9 cellular contexts compared by ENCODE assay signal in genomic region chr16:8655184-8655717, GRCh38. TPM values are rescaled to one million over a fixed set of nuclear protein-coding genes. Genes with fewer than 3 reads are reported as not detected.
DNase-seq lines count a peak whose midpoint lies in the region; ATAC-seq and TF ChIP-seq lines count a peak whose summit lies in the region.
"Had no signal": no experiment of that assay in that cellular context is flagged by ENCODE, and none has a peak within 500 bp of the region (broad histone marks: within the 10 kb centered on the region; RNA-seq: fewer than 3 reads in every experiment).

No MANE protein-coding gene starts in this region.

- peak; percentile 55 for TF ChIP-seq CTCF in GM20000 (IDR thresholded peaks at IDR 0.05; ENCODE audit: extremely low read depth, missing control alignments)

- H3K36me3 Mint-ChIP-seq in activated T-cell treated with anti-CD3 and anti-CD28 coated beads, Interleukin-2, amount 50 U/mL, for 4 hours (ENCODE audit: insufficient read depth) = no peaks in the 10 kb centered on the region

- ATAC-seq in activated T-cell treated with anti-CD3 and anti-CD28 coated beads, Interleukin-2, amount 50 U/mL, for 4 hours = peak; percentile 79 to 82
- ATAC-seq in left lobe of liver = peak; percentile 88

- no peaks in the 10 kb centered on the region for H3K27me3 Mint-ChIP-seq in activated T-cell treated with anti-CD3 and anti-CD28 coated beads, Interleukin-2, amount 50 U/mL, for 4 hours (ENCODE audit: low read depth)

- no peak overlapping the region for H3K4me3 Mint-ChIP-seq in activated T-cell treated with anti-CD3 and anti-CD28 coated beads, Interleukin-2, amount 50 U/mL, for 4 hours
- H3K4me3 Mint-ChIP-seq: nephron had no signal

- in situ Hi-C loops in KBM-7 (cut with MboI; ENCODE audit: low pct_unique_long_range_greater_than_20kb, low sequenced_read_pairs) = loop anchor here (25.0 kb wide), 3 partner anchors 132 to 482 kb away; partner anchors contain the start of genes LITAFD, PMM2 and TMEM186

- peak; percentile 58 for DNase-seq in DMS 273 (lab: John Stamatoyannopoulos, UW; ENCODE audit: unreplicated experiment)
- no peak for DNase-seq in DMS 273 treated with DMSO at 0.1 percent for 48 hours (lab: John Stamatoyannopoulos, UW)
- DNase-seq in GM20000 (ENCODE audit: low spot score) = peak; percentile 55
- DNase-seq in KBM-7 = peak; percentile 67
- DNase-seq in activated T-cell treated with anti-CD3 and anti-CD28 coated beads, Interleukin-2, amount 50 U/mL, for 4 hours = no peak
- DNase-seq in left lobe of liver (ENCODE audit: low spot score) = peak; percentile 52
- DNase-seq in NCI-H526 treated with DMSO at 0.1 percent for 48 hours (lab: John Stamatoyannopoulos, UW) = no peak
- no peak for DNase-seq in activated CD4-positive, CD25-positive, alpha-beta regulatory T cell (lab: John Stamatoyannopoulos, UW)

- H3K9me3 Mint-ChIP-seq in activated T-cell treated with anti-CD3 and anti-CD28 coated beads, Interleukin-2, amount 50 U/mL, for 4 hours = no peaks in the 10 kb centered on the region
- H3K9me3 Mint-ChIP-seq: nephron had no signal

- H3K4me1 Mint-ChIP-seq in activated T-cell treated with anti-CD3 and anti-CD28 coated beads, Interleukin-2, amount 50 U/mL, for 4 hours (ENCODE audit: low read depth) = peaks cover 6% of the 10 kb centered on the region
- H3K4me1 Mint-ChIP-seq: nephron had no signal

RNA-seq across cellular contexts. Expression of gene ABAT, which starts 19.2 kb away (rescaled TPM):
- total RNA-seq in activated T-cell treated with anti-CD3 and anti-CD28 coated beads, Interleukin-2, amount 50 U/mL, for 4 hours = 1 to 10 TPM; 3.4 to 6.4 (median 4.5) TPM
- total RNA-seq in left lobe of liver = 378 TPM

RNA-seq across cellular contexts. Expression of gene METTL22, which starts 33.8 kb away (rescaled TPM):
- total RNA-seq in activated T-cell treated with anti-CD3 and anti-CD28 coated beads, Interleukin-2, amount 50 U/mL, for 4 hours = 10 to 100 TPM; 18.7 to 20.0 (median 19.1) TPM
- 14.9 TPM for total RNA-seq in left lobe of liver

Comparison
In these comparisons a context has a peak if more than half of its experiments do, and no peak if none do; other contexts are left out.
1. DNase-seq: peak in DMS 273 (single experiment), GM20000 (single experiment), KBM-7 (single experiment) and left lobe of liver (single experiment); none in DMS 273 treated with DMSO at 0.1 percent for 48 hours (single experiment), activated T-cell treated with anti-CD3 and anti-CD28 coated beads, Interleukin-2, amount 50 U/mL, for 4 hours (single experiment), NCI-H526 treated with DMSO at 0.1 percent for 48 hours (single experiment) and activated CD4-positive, CD25-positive, alpha-beta regulatory T cell (0 of 4).
2. RNA of gene ABAT, which starts 19.2 kb away (total RNA-seq): 378 TPM in left lobe of liver (single experiment); 3.4 to 6.4 TPM in activated T-cell treated with anti-CD3 and anti-CD28 coated beads, Interleukin-2, amount 50 U/mL, for 4 hours; every median in the first group is over 10 times any median in the second.